In genomic region chr1:25796807-25797458, GRCh38 we compare ENCODE assay signal across 8 cellular contexts. TPM values are rescaled to one million over a fixed set of nuclear protein-coding genes. Genes with fewer than 3 reads are reported as not detected.
DNase-seq lines count a peak whose midpoint lies in the region; ATAC-seq and TF ChIP-seq lines count a peak whose summit lies in the region.

No MANE protein-coding gene starts in this region.

- ATAC-seq in CD8-positive, alpha-beta T cell = peak; percentile 48
- ATAC-seq in natural killer cell = peak; percentile 54 to 60 (median 55)
- peak; percentile 55 for ATAC-seq in stimulated activated memory B cell treated with anti-CD40 and anti-IgM and Interleukin-4, amounts not matched to agents 10 μg/mL and 1 μg/mL and 100 μg/mL, for 72 hours

- no peaks in the 10 kb centered on the region for H3K9me2 ChIP-seq in OCI-LY7 (ENCODE audit: insufficient read depth, low read length)

- peak overlapping the region; percentile 97 for H3K27ac Mint-ChIP-seq in CD8-positive, alpha-beta T cell
- H3K27ac Mint-ChIP-seq in natural killer cell = peak overlapping the region; percentile 36 to 37
- H3K27ac Mint-ChIP-seq in stimulated activated memory B cell treated with anti-CD40 and anti-IgM and Interleukin-4, amounts not matched to agents 10 μg/mL and 1 μg/mL and 100 μg/mL, for 72 hours = peak overlapping the region; percentile 4

- peak overlapping the region; percentile 12 for H3K4me3 ChIP-seq in CD8-positive, alpha-beta T cell (ENCODE audit: low read depth, low read length)
- H3K4me3 ChIP-seq in OCI-LY7 (ENCODE audit: low read depth, low read length, poor library complexity, severe bottlenecking) (no peak overlapping the region), epithelial cell of proximal tubule (ENCODE audit: low read depth, low read length) (no peak overlapping the region)

- DNase-seq in CD8-positive, alpha-beta T cell = peak; percentile 64 to 89 (median 86)
- DNase-seq in KG1 (lab: John Stamatoyannopoulos, UW) = peak; percentile 48
- peak; percentile 83 for DNase-seq in OCI-LY7 (ENCODE audit: low spot score)
- peak; percentile 74 for DNase-seq in activated T-cell treated with anti-CD3 and anti-CD28 coated beads for 24 hours (ENCODE audit: low read depth)
- no peak for DNase-seq in epithelial cell of proximal tubule (ENCODE audit: low read depth)
- peak; percentile 59 for DNase-seq in natural killer cell
- no peak for DNase-seq in GOT3 (lab: John Stamatoyannopoulos, UW)

- intact Hi-C loops in CD8-positive, alpha-beta T cell (cut with DNase I, micrococcal nuclease) = loop anchor here (1.0 to 5.0 kb wide), 8 partner anchors 22 to 295 kb away; partner anchors contain the start of gene MAN1C1 (in 1 of the 2)
- intact Hi-C loops in OCI-LY7 (cut with micrococcal nuclease; ENCODE audit: unreplicated experiment) (loop anchor here (2.0 to 5.0 kb wide), 2 partner anchors 180 to 295 kb away; partner anchors contain the start of gene MAN1C1), natural killer cell (cut with micrococcal nuclease) (loop anchor here (10.0 kb wide), 1 partner anchor 182 kb away; the partner anchor contains the start of gene MAN1C1)

- no TSS peak for BruUV-seq in OCI-LY7 (replicated peaks; lab: Mats Ljungman, UMichigan)

- H3K36me3 ChIP-seq in CD8-positive, alpha-beta T cell (ENCODE audit: insufficient read depth, low read length) = no peaks in the 10 kb centered on the region
- H3K36me3 ChIP-seq in OCI-LY7 (ENCODE audit: insufficient read depth, low read length) = no peaks in the 10 kb centered on the region

- peak overlapping the region; percentile 75 for H3K4me3 Mint-ChIP-seq in CD8-positive, alpha-beta T cell
- H3K4me3 Mint-ChIP-seq in natural killer cell = peak overlapping the region; percentile 52
- H3K4me3 Mint-ChIP-seq in stimulated activated memory B cell treated with anti-CD40 and anti-IgM and Interleukin-4, amounts not matched to agents 10 μg/mL and 1 μg/mL and 100 μg/mL, for 72 hours = no peak overlapping the region

- H3K9me3 Mint-ChIP-seq in CD8-positive, alpha-beta T cell = no peaks in the 10 kb centered on the region
- H3K9me3 Mint-ChIP-seq in natural killer cell = no peaks in the 10 kb centered on the region
- H3K9me3 Mint-ChIP-seq in stimulated activated memory B cell treated with anti-CD40 and anti-IgM and Interleukin-4, amounts not matched to agents 10 μg/mL and 1 μg/mL and 100 μg/mL, for 72 hours = no peaks in the 10 kb centered on the region

- peak overlapping the region; percentile 33 for H3K27ac ChIP-seq in CD8-positive, alpha-beta T cell (ENCODE audit: low read depth, low read length)
- no peak overlapping the region for H3K27ac ChIP-seq in OCI-LY7 (ENCODE audit: low read depth, low read length, poor library complexity, severe bottlenecking)

- peaks cover 52% of the 10 kb centered on the region for H3K4me1 ChIP-seq in CD8-positive, alpha-beta T cell (ENCODE audit: insufficient read depth, low read length)
- peaks cover 32% of the 10 kb centered on the region for H3K4me1 ChIP-seq in OCI-LY7 (ENCODE audit: insufficient read depth, low read length, poor library complexity, severe bottlenecking)

- peaks cover 70% of the 10 kb centered on the region for H3K4me1 Mint-ChIP-seq in CD8-positive, alpha-beta T cell (ENCODE audit: low read depth)
- peaks cover 14 to 30% of the 10 kb centered on the region in 2 donors for H3K4me1 Mint-ChIP-seq in natural killer cell
- H3K4me1 Mint-ChIP-seq in stimulated activated memory B cell treated with anti-CD40 and anti-IgM and Interleukin-4, amounts not matched to agents 10 μg/mL and 1 μg/mL and 100 μg/mL, for 72 hours = peaks cover 32% of the 10 kb centered on the region

- H4K20me1 ChIP-seq in OCI-LY7 (ENCODE audit: insufficient read depth, low read length) = no peaks in the 10 kb centered on the region

- no peaks in the 10 kb centered on the region for H3K9me3 ChIP-seq in CD8-positive, alpha-beta T cell (ENCODE audit: low read length)
- no peaks in the 10 kb centered on the region for H3K9me3 ChIP-seq in OCI-LY7 (ENCODE audit: low read length)

- TF ChIP-seq CTCF in CD8-positive, alpha-beta T cell (IDR thresholded peaks at IDR 0.05) = peak; percentile 62
- peak; percentile 84 for TF ChIP-seq CTCF in OCI-LY7 (conservative IDR thresholded peaks at IDR 0.05; ENCODE audit: low read length)
- TF ChIP-seq CTCF in epithelial cell of proximal tubule (conservative IDR thresholded peaks at IDR 0.05; ENCODE audit: low read depth, low read length) = peak; percentile 82
- peak; percentile 51 for TF ChIP-seq CTCF in natural killer cell (IDR thresholded peaks at IDR 0.05)

- no peaks in the 10 kb centered on the region for H3K27me3 ChIP-seq in CD8-positive, alpha-beta T cell (ENCODE audit: insufficient read depth, low read length)

- POLR2A ChIA-PET in CD8-positive, alpha-beta T cell (lab: Charles Lee) = interaction anchor here (0.5 to 2.5 kb wide), 7 partner anchors 22 to 1042 kb away, joined by 3 to 8 read pairs (median 3); no protein-coding TSS in a partner anchor
- POLR2A ChIA-PET in OCI-LY7 (lab: Charles Lee) = no interaction called here

- H3K4me2 ChIP-seq in OCI-LY7 (ENCODE audit: low read length) = peak overlapping the region; percentile 27; the same call in 1 of the 2 replicates

- no peaks in the 10 kb centered on the region for H3K79me2 ChIP-seq in OCI-LY7 (ENCODE audit: insufficient read depth, low read depth, low read length)

- CTCF ChIA-PET in CD8-positive, alpha-beta T cell (lab: Charles Lee) = interaction anchor here (0.7 to 5.1 kb wide), 14 partner anchors 8 to 276 kb away, joined by 3 to 68 read pairs (median 4); partner anchors contain the start of gene MAN1C1
- CTCF ChIA-PET in OCI-LY7 (lab: Charles Lee; ENCODE audit: unreplicated experiment) = no interaction called here

- H3K27me3 Mint-ChIP-seq in CD8-positive, alpha-beta T cell (ENCODE audit: low read depth) = no peaks in the 10 kb centered on the region
- peaks cover 0 to 3% of the 10 kb centered on the region in 2 donors for H3K27me3 Mint-ChIP-seq in natural killer cell (ENCODE audit: low read depth in 2 of 2)
- H3K27me3 Mint-ChIP-seq in stimulated activated memory B cell treated with anti-CD40 and anti-IgM and Interleukin-4, amounts not matched to agents 10 μg/mL and 1 μg/mL and 100 μg/mL, for 72 hours = no peaks in the 10 kb centered on the region

- H3K36me3 Mint-ChIP-seq in CD8-positive, alpha-beta T cell = peaks cover 1% of the 10 kb centered on the region
- H3K36me3 Mint-ChIP-seq in natural killer cell = no peaks in the 10 kb centered on the region
- no peaks in the 10 kb centered on the region for H3K36me3 Mint-ChIP-seq in stimulated activated memory B cell treated with anti-CD40 and anti-IgM and Interleukin-4, amounts not matched to agents 10 μg/mL and 1 μg/mL and 100 μg/mL, for 72 hours

- H2AFZ ChIP-seq in OCI-LY7 (ENCODE audit: low read length) = peak overlapping the region; percentile 83; the same call in 1 of the 2 replicates

RNA-seq across cellular contexts. Expression of gene SELENON, which starts 3.1 kb away (rescaled TPM):
- total RNA-seq in CD8-positive, alpha-beta T cell = 10 to 100 TPM; 18.9 to 20.2 TPM
- total RNA-seq in OCI-LY7 (2014; rRNA removed; shearing (Covaris generic)) = 5.6 and 9.9 TPM in 2 replicates
- 28.1 and 28.3 TPM in 2 replicates for total RNA-seq in OCI-LY7 (2022)
- 31.2 and 35.1 TPM in 2 replicates for total RNA-seq in epithelial cell of proximal tubule
- 10 to 100 TPM in 2 of 3 donors, 1 to 10 TPM in 1; 9.7 to 16.4 (median 11.1) TPM for total RNA-seq in natural killer cell

RNA-seq across cellular contexts. Expression of gene MTFR1L, which starts 22.8 kb away (rescaled TPM):
- 10 to 100 TPM; 22.9 to 25.7 TPM for total RNA-seq in CD8-positive, alpha-beta T cell
- 33.6 and 35.3 TPM in 2 replicates for total RNA-seq in OCI-LY7 (2014; rRNA removed; shearing (Covaris generic))
- total RNA-seq in OCI-LY7 (2022) (43.4 and 51.2 TPM in 2 replicates), epithelial cell of proximal tubule (21.6 and 27.3 TPM in 2 replicates), natural killer cell (10 to 100 TPM; 33.4 to 39.0 (median 39.0) TPM)

Comparison
In these comparisons a context has a peak if more than half of its experiments do, and no peak if none do; other contexts are left out.
1. DNase-seq: peak in CD8-positive, alpha-beta T cell (7 of 7), KG1 (single experiment), OCI-LY7 (single experiment), activated T-cell treated with anti-CD3 and anti-CD28 coated beads for 24 hours (single experiment) and natural killer cell (single experiment); none in epithelial cell of proximal tubule (single experiment) and GOT3 (single experiment).
2. H3K27ac Mint-ChIP-seq: peak in every context shown above with its lines; median percentile 97 in CD8-positive, alpha-beta T cell; 36 in natural killer cell; 4 in stimulated activated memory B cell treated with anti-CD40 and anti-IgM and Interleukin-4, amounts not matched to agents 10 μg/mL and 1 μg/mL and 100 μg/mL, for 72 hours.
3. Peak in every context shown above with its lines, with median percentiles within 50 percentile points of each other: ATAC-seq and CTCF ChIP-seq.